ENCODE assay signal across 17 cellular contexts in genomic region chr5:100668511-100668910, GRCh38.
DNase-seq lines count a peak whose midpoint lies in the region; ATAC-seq and TF ChIP-seq lines count a peak whose summit lies in the region.
"Had no signal": no experiment of that assay in that cellular context is flagged by ENCODE, and none has a peak within 500 bp of the region (broad histone marks: within the 10 kb centered on the region; RNA-seq: fewer than 3 reads in every experiment).

No MANE protein-coding gene starts in this region.

- H3K4me3 Mint-ChIP-seq in glutamatergic neuron (ENCODE audit: unreplicated experiment), result no peak overlapping the region
- H3K4me3 Mint-ChIP-seq: activated naive CD8-positive, alpha-beta T cell treated with anti-CD3 and anti-CD28 coated beads, Interleukin-2, amount 50 U/mL, for 24 hours; activated T-helper 1 cell treated with anti-CD3 and anti-CD28 coated beads, Interleukin-12 subunit alpha, Interleukin-12 subunit beta, Interleukin-2, Interleukin-4 antibody, amounts not matched to agents 30 ng/mL and 10 ng/mL and 1 ng/mL, durations not matched to agents 14 hours and 24 hours and 36 hours; H9; neural progenitor cell had no signal

- no peak overlapping the region for H3K23ac ChIP-seq in mesendoderm (ENCODE audit: low read length)

- DNase-seq in GM23248, result peak; percentile 30
- DNase-seq in NB4 (ENCODE audit: low read depth), result peak; percentile 33
- peak; percentile 47 to 62 for DNase-seq in cardiac fibroblast (ENCODE audit: low read depth in 2 of 2)
- DNase-seq in mesendoderm, result peak; percentile 76
- no peak for DNase-seq in foreskin melanocyte
- no peak for DNase-seq in glutamatergic neuron
- DNase-seq in GM10266 (ENCODE audit: extremely low spot score), result no peak
- DNase-seq: activated naive CD8-positive, alpha-beta T cell treated with anti-CD3 and anti-CD28 coated beads, Interleukin-2, amount 50 U/mL, for 24 hours; AML-193; H9; NCI-H1092; stimulated activated CD4-positive, alpha-beta T cell treated with anti-CD3 and anti-CD28 coated beads, Interleukin-2, amount 100 ng/mL, for 24 hours had no signal

- no peak overlapping the region for H2AK5ac ChIP-seq in mesendoderm (ENCODE audit: low read length)

- H3K18ac ChIP-seq in mesendoderm (ENCODE audit: low read length), result no peak overlapping the region

- no peak overlapping the region for H2BK15ac ChIP-seq in mesendoderm (replicated peaks; ENCODE audit: low read depth)

- in situ Hi-C loops in GM23248 (cut with MboI), result no loop called here

- no peak for TF ChIP-seq CTCF in NB4 (IDR thresholded peaks at IDR 0.05; ENCODE audit: low read depth, low read length)
- no peak for TF ChIP-seq CTCF in cardiac fibroblast (IDR thresholded peaks at IDR 0.05; ENCODE audit: low read depth, low read length)
- TF ChIP-seq CTCF in glutamatergic neuron (IDR thresholded peaks at IDR 0.05; ENCODE audit: partially characterized antibody, unreplicated experiment), result no peak
- no peak for TF ChIP-seq CTCF in GM10266 (IDR thresholded peaks at IDR 0.05; ENCODE audit: control insufficient read depth, insufficient read depth, low read depth, missing control alignments)

- H3K9ac ChIP-seq in GM23248 (no peak overlapping the region), mesendoderm (ENCODE audit: low read length) (no peak overlapping the region)
- H3K9ac ChIP-seq: neural progenitor cell had no signal

- H3K9me2 ChIP-seq in GM23248 (ENCODE audit: insufficient read depth), result no peaks in the 10 kb centered on the region

- H3K4me1 ChIP-seq in GM23248 (ENCODE audit: insufficient read depth) (peaks cover 20% of the 10 kb centered on the region), mesendoderm (ENCODE audit: control insufficient read depth, low read depth, low read length) (no peaks in the 10 kb centered on the region)
- H3K4me1 ChIP-seq: right lobe of liver, suprapubic skin had no signal

- H3K9me3 ChIP-seq in GM23248 (ENCODE audit: low read depth), result no peaks in the 10 kb centered on the region
- H3K9me3 ChIP-seq: right lobe of liver, suprapubic skin had no signal

- H3K9me3 Mint-ChIP-seq in glutamatergic neuron (ENCODE audit: unreplicated experiment), result no peaks in the 10 kb centered on the region

- no peak overlapping the region for H3K4me2 ChIP-seq in GM23248 (ENCODE audit: unreplicated experiment)
- no peak overlapping the region for H3K4me2 ChIP-seq in mesendoderm (ENCODE audit: low read length)
- H3K4me2 ChIP-seq: neural progenitor cell had no signal

- H3K79me2 ChIP-seq in GM23248 (ENCODE audit: insufficient read depth) (no peaks in the 10 kb centered on the region), mesendoderm (ENCODE audit: control insufficient read depth, insufficient read depth, low read length) (no peaks in the 10 kb centered on the region)

- H2BK120ac ChIP-seq in mesendoderm (ENCODE audit: low read depth, low read length), result no peak overlapping the region

- H3K36me3 Mint-ChIP-seq in glutamatergic neuron (ENCODE audit: unreplicated experiment), result no peaks in the 10 kb centered on the region
- H3K36me3 Mint-ChIP-seq: neural progenitor cell had no signal

- no peak overlapping the region for H2AFZ ChIP-seq in GM23248
- H2AFZ ChIP-seq: neural progenitor cell had no signal

- H3K27ac ChIP-seq in GM23248 (no peak overlapping the region), mesendoderm (ENCODE audit: low read depth, low read length) (no peak overlapping the region)
- H3K27ac ChIP-seq: neural progenitor cell, right lobe of liver, suprapubic skin had no signal

- H3K4me1 Mint-ChIP-seq in glutamatergic neuron (ENCODE audit: low read depth, unreplicated experiment), result no peaks in the 10 kb centered on the region
- H3K4me1 Mint-ChIP-seq: neural progenitor cell had no signal

- H4K8ac ChIP-seq in mesendoderm (ENCODE audit: low read depth, low read length), result no peak overlapping the region

- no peak overlapping the region for H3K4me3 ChIP-seq in GM23248
- no peak overlapping the region for H3K4me3 ChIP-seq in NB4 (ENCODE audit: low read depth, low read length)
- no peak overlapping the region for H3K4me3 ChIP-seq in cardiac fibroblast (replicated peaks in 1 of 2; ENCODE audit: low read depth in 2 of 2, low read length in 2 of 2)
- no peak overlapping the region for H3K4me3 ChIP-seq in mesendoderm (ENCODE audit: low read length)
- H3K4me3 ChIP-seq: neural progenitor cell, right lobe of liver, suprapubic skin had no signal

- H4K5ac ChIP-seq in mesendoderm (ENCODE audit: low read length), result no peak overlapping the region

- no peak overlapping the region for H3K56ac ChIP-seq in mesendoderm (ENCODE audit: low read length)

- H3K79me1 ChIP-seq in mesendoderm (ENCODE audit: low read length), result no peaks in the 10 kb centered on the region

- no peak overlapping the region for H3K4ac ChIP-seq in mesendoderm (ENCODE audit: low read depth, low read length)

- TF ChIP-seq POLR2A in NB4 (IDR thresholded peaks at IDR 0.05; ENCODE audit: extremely low read depth, insufficient read length), result no peak

- H2BK5ac ChIP-seq in mesendoderm (ENCODE audit: low read length), result no peak overlapping the region

- no peaks in the 10 kb centered on the region for H3K36me3 ChIP-seq in GM23248 (ENCODE audit: low read depth)
- H3K36me3 ChIP-seq in mesendoderm (ENCODE audit: control insufficient read depth, insufficient read depth, low read length), result no peaks in the 10 kb centered on the region
- H3K36me3 ChIP-seq: neural progenitor cell, right lobe of liver, suprapubic skin had no signal

- H3K27ac Mint-ChIP-seq in glutamatergic neuron (ENCODE audit: unreplicated experiment), result no peak overlapping the region
- H3K27ac Mint-ChIP-seq: activated naive CD8-positive, alpha-beta T cell treated with anti-CD3 and anti-CD28 coated beads, Interleukin-2, amount 50 U/mL, for 24 hours; H9; neural progenitor cell had no signal

- no peaks in the 10 kb centered on the region for H3K27me3 Mint-ChIP-seq in glutamatergic neuron (ENCODE audit: unreplicated experiment)
- H3K27me3 Mint-ChIP-seq: activated naive CD8-positive, alpha-beta T cell treated with anti-CD3 and anti-CD28 coated beads, Interleukin-2, amount 50 U/mL, for 24 hours had no signal

- ATAC-seq in GM18511 (IDR thresholded peaks at IDR 0.05; ENCODE audit: unreplicated experiment), result no peak
- ATAC-seq: activated naive CD8-positive, alpha-beta T cell treated with anti-CD3 and anti-CD28 coated beads, Interleukin-2, amount 50 U/mL, for 24 hours; right lobe of liver had no signal

- 66% methylated on average over 3 of the region's 3 CpGs for WGBS in GM23248 (ENCODE audit: low coverage in 1 of 2, low lambda C conversion rate in 2 of 2, missing lambda C conversion rate in 2 of 2), 2 experiments
- no CpG with 5 or more reads among the region's 3 CpGs for WGBS in mesendoderm (ENCODE audit: extremely low coverage, insufficient coverage, low lambda C conversion rate)

- H3F3A ChIP-seq in GM23248 (ENCODE audit: insufficient read depth), result peaks cover 14% of the 10 kb centered on the region; the same call in 1 of the 2 replicates

- H3K27me3 ChIP-seq in GM23248 (replicated peaks; ENCODE audit: insufficient read depth) (no peaks in the 10 kb centered on the region), mesendoderm (ENCODE audit: insufficient read depth, low read length, poor library complexity) (no peaks in the 10 kb centered on the region)
- H3K27me3 ChIP-seq: neural progenitor cell, right lobe of liver, suprapubic skin had no signal

- H4K20me1 ChIP-seq in GM23248 (ENCODE audit: insufficient read depth), result no peaks in the 10 kb centered on the region

Comparison
In these comparisons a context has a peak if more than half of its experiments do, and no peak if none do; other contexts are left out.
1. DNase-seq: peak in GM23248 (single experiment), NB4 (single experiment), cardiac fibroblast (2 of 2) and mesendoderm (single experiment); none in foreskin melanocyte (single experiment), glutamatergic neuron (single experiment) and GM10266 (single experiment).